ENCODE assay signal across 1 cellular context in genomic region chr11:118322721-118323120, GRCh38.
TF ChIP-seq lines count a peak whose summit lies in the region.

No MANE protein-coding gene starts in this region.

TF ChIP-seq in WTC11, 78 proteins besides CTCF, POLR2A, EP300 and RAD21:
- TF ChIP-seq, protein P1, sequence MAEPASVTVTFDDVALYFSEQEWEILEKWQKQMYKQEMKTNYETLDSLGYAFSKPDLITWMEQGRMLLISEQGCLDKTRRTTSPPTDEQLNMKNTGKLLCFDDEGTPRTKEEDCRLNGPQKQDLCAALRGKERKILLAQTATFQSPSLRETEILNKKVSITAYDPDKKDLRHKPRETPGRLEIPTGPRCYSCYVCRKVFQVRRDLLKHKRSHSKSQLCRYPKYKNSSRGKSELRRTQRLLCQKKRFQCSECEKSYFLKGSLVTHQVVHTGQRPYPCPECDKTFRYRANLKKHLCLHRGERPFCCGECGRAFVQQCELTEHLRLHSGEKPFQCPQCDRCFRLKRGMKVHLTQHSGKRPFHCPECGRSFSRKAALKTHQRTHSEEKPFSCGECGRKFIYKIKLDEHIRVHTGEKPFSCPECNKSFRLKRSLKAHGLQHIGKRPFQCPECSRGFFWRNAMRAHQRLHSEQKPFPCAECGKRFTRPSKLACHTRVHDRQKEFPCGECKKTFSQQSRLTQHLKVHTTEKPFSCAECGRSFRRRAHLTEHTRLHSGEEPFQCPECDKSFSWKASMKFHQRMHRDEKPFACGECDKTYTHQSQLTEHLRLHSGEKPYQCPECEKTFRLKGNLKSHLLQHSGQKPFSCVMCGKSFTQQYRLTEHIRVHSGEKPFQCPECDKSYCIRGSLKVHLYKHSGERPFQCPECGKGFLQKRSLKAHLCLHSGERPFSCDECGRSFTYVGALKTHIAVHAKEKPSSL (CRISPR knock-in tag; conservative IDR thresholded peaks at IDR 0.05), result no peak
- TF ChIP-seq USF1 (CRISPR knock-in tag; IDR thresholded peaks at IDR 0.05), result no peak
- TF ChIP-seq, protein P2, sequence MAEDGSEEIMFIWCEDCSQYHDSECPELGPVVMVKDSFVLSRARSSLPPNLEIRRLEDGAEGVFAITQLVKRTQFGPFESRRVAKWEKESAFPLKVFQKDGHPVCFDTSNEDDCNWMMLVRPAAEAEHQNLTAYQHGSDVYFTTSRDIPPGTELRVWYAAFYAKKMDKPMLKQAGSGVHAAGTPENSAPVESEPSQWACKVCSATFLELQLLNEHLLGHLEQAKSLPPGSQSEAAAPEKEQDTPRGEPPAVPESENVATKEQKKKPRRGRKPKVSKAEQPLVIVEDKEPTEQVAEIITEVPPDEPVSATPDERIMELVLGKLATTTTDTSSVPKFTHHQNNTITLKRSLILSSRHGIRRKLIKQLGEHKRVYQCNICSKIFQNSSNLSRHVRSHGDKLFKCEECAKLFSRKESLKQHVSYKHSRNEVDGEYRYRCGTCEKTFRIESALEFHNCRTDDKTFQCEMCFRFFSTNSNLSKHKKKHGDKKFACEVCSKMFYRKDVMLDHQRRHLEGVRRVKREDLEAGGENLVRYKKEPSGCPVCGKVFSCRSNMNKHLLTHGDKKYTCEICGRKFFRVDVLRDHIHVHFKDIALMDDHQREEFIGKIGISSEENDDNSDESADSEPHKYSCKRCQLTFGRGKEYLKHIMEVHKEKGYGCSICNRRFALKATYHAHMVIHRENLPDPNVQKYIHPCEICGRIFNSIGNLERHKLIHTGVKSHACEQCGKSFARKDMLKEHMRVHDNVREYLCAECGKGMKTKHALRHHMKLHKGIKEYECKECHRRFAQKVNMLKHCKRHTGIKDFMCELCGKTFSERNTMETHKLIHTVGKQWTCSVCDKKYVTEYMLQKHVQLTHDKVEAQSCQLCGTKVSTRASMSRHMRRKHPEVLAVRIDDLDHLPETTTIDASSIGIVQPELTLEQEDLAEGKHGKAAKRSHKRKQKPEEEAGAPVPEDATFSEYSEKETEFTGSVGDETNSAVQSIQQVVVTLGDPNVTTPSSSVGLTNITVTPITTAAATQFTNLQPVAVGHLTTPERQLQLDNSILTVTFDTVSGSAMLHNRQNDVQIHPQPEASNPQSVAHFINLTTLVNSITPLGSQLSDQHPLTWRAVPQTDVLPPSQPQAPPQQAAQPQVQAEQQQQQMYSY (CRISPR knock-in tag; IDR thresholded peaks at IDR 0.05), result no peak
- no peak for TF ChIP-seq CDX4 (CRISPR knock-in tag; IDR thresholded peaks at IDR 0.05; ENCODE audit: borderline replicate concordance)
- no peak for TF ChIP-seq ZNF396 (CRISPR knock-in tag; IDR thresholded peaks at IDR 0.05; ENCODE audit: borderline replicate concordance)
- no peak for TF ChIP-seq RELA (CRISPR knock-in tag; IDR thresholded peaks at IDR 0.05; ENCODE audit: borderline replicate concordance)
- TF ChIP-seq ZNF232 (CRISPR knock-in tag; IDR thresholded peaks at IDR 0.05), result no peak
- TF ChIP-seq, protein P3, sequence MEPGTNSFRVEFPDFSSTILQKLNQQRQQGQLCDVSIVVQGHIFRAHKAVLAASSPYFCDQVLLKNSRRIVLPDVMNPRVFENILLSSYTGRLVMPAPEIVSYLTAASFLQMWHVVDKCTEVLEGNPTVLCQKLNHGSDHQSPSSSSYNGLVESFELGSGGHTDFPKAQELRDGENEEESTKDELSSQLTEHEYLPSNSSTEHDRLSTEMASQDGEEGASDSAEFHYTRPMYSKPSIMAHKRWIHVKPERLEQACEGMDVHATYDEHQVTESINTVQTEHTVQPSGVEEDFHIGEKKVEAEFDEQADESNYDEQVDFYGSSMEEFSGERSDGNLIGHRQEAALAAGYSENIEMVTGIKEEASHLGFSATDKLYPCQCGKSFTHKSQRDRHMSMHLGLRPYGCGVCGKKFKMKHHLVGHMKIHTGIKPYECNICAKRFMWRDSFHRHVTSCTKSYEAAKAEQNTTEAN (CRISPR knock-in tag; IDR thresholded peaks at IDR 0.05), result no peak
- no peak for TF ChIP-seq OVOL2 (CRISPR knock-in tag; IDR thresholded peaks at IDR 0.05; ENCODE audit: borderline replicate concordance)
- TF ChIP-seq NFYB (CRISPR knock-in tag; conservative IDR thresholded peaks at IDR 0.05; ENCODE audit: low read depth), result no peak
- no peak for TF ChIP-seq FOXK1 (CRISPR knock-in tag; IDR thresholded peaks at IDR 0.05)
- no peak for TF ChIP-seq NR2C2 (CRISPR knock-in tag; IDR thresholded peaks at IDR 0.05)
- TF ChIP-seq TEAD4 (CRISPR knock-in tag; IDR thresholded peaks at IDR 0.05), result no peak
- TF ChIP-seq AFF4 (CRISPR knock-in tag; IDR thresholded peaks at IDR 0.05; ENCODE audit: borderline replicate concordance), result no peak
- TF ChIP-seq ZNF671 (CRISPR knock-in tag; IDR thresholded peaks at IDR 0.05), result no peak
- TF ChIP-seq ZNF138 (CRISPR knock-in tag; conservative IDR thresholded peaks at IDR 0.05), result no peak
- no peak for TF ChIP-seq IRF1 (CRISPR knock-in tag; IDR thresholded peaks at IDR 0.05)
- TF ChIP-seq, protein P4, sequence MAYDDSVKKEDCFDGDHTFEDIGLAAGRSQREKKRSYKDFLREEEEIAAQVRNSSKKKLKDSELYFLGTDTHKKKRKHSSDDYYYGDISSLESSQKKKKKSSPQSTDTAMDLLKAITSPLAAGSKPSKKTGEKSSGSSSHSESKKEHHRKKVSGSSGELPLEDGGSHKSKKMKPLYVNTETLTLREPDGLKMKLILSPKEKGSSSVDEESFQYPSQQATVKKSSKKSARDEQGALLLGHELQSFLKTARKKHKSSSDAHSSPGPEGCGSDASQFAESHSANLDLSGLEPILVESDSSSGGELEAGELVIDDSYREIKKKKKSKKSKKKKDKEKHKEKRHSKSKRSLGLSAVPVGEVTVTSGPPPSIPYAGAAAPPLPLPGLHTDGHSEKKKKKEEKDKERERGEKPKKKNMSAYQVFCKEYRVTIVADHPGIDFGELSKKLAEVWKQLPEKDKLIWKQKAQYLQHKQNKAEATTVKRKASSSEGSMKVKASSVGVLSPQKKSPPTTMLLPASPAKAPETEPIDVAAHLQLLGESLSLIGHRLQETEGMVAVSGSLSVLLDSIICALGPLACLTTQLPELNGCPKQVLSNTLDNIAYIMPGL (CRISPR knock-in tag; IDR thresholded peaks at IDR 0.05), result no peak
